ENCODE assay signal across 14 cellular contexts in the genomic region with DNA sequence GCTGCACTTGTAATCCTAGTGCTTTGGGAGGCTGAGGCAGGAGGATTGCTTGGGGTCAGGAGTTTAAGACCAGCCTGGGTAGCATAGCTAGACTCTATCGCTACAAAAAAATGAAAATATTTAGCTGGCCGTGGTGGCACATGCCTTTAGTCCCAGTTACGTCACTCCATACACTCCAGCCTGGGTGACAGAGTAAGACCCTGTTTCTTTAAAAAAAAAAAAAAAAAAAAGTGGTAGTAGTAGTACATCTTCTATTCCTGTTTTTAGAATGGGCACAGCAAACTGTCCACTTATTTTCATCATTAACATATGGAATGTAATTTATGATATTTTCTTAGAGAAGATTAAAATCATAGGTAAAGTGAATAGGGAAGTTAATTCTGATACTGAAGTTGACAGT. TPM values are rescaled to one million over a fixed set of nuclear protein-coding genes. Genes with fewer than 3 reads are reported as not detected.
DNase-seq lines count a peak whose midpoint lies in the region; ATAC-seq and TF ChIP-seq lines count a peak whose summit lies in the region.
"Had no signal": no experiment of that assay in that cellular context is flagged by ENCODE, and none has a peak within 500 bp of the region (broad histone marks: within the 10 kb centered on the region; RNA-seq: fewer than 3 reads in every experiment).

No MANE protein-coding gene starts in this region.

- intact Hi-C loops in left cardiac atrium (cut with DNase I) (loop anchor here in 1 of 2 donors (5.0 kb wide), 1 partner anchor 44 kb away; no protein-coding TSS in a partner anchor), mammary epithelial cell (cut with micrococcal nuclease) (loop anchor here (2.0 kb wide), 5 partner anchors 13 to 155 kb away; no protein-coding TSS in a partner anchor), aorta (cut with DNase I) (loop anchor here (2.0 to 5.0 kb wide), 2 partner anchors 47 to 76 kb away; no protein-coding TSS in a partner anchor)

- H3K4me1 Mint-ChIP-seq in osteocyte (ENCODE audit: unreplicated experiment) = peaks cover 92% of the 10 kb centered on the region
- H3K4me1 Mint-ChIP-seq: CD4-positive, CD25-positive, alpha-beta regulatory T cell had no signal

- in situ Hi-C loops in mammary epithelial cell (cut with MboI; ENCODE audit: low sequenced_read_pairs in 2 of 2) = no loop called here

- CTCF ChIA-PET in mammary epithelial cell (lab: Charles Lee; ENCODE audit: low non-redundant PET) = no interaction called here

- no peaks in the 10 kb centered on the region for H3K27me3 Mint-ChIP-seq in osteocyte (ENCODE audit: unreplicated experiment)

- dilution Hi-C loops in mammary epithelial cell (cut with HindIII; ENCODE audit: low sequenced_read_pairs) = loop anchor here (10.0 kb wide), 1 partner anchor 47 kb away; the partner anchor contains the start of gene TRIO

- H3K4me2 ChIP-seq in mammary epithelial cell (ENCODE audit: insufficient read depth, low read depth, low read length) = peak overlapping the region; percentile 90
- H3K4me2 ChIP-seq: GM23338 had no signal

- 75% methylated on average over 3 of the region's 3 CpGs for WGBS in mammary epithelial cell (ENCODE audit: low coverage, missing lambda C conversion rate)
- 3 to 8% methylated on average over 3 of the region's 3 CpGs for WGBS in aorta, 2 donors

- H3K4me1 ChIP-seq in cardiac muscle cell (ENCODE audit: low read depth) = peaks cover 31% of the 10 kb centered on the region
- H3K4me1 ChIP-seq in mammary epithelial cell (ENCODE audit: insufficient read depth, low read length) = peaks cover 54% of the 10 kb centered on the region
- peaks cover 0 to 5% of the 10 kb centered on the region in 2 donors for H3K4me1 ChIP-seq in aorta (ENCODE audit: control insufficient read depth in 1 of 2, insufficient read depth in 2 of 2, low read length in 2 of 2)

- H3K4me3 ChIP-seq in cardiac muscle cell = no peak overlapping the region
- H3K4me3 ChIP-seq in mammary epithelial cell (replicated peaks in 1 of 3; ENCODE audit: insufficient read depth in 1 of 3, low read depth in 2 of 3, low read length in 3 of 3) = peak overlapping the region in 1 of 3 experiments; percentile 27
- no peak overlapping the region for H3K4me3 ChIP-seq in aorta (ENCODE audit: low read length in 2 of 2)
- H3K4me3 ChIP-seq: GM23338 had no signal

- no peaks in the 10 kb centered on the region for H3K9me3 Mint-ChIP-seq in osteocyte (ENCODE audit: unreplicated experiment)
- H3K9me3 Mint-ChIP-seq: CD4-positive, CD25-positive, alpha-beta regulatory T cell; GM23338 had no signal

- no peaks in the 10 kb centered on the region for H3K27me3 ChIP-seq in cardiac muscle cell
- H3K27me3 ChIP-seq in mammary epithelial cell (ENCODE audit: insufficient read depth, low read length) = no peaks in the 10 kb centered on the region
- H3K27me3 ChIP-seq in aorta (ENCODE audit: control insufficient read depth in 1 of 2, insufficient read depth in 2 of 2, low read length in 1 of 2) = no peaks in the 10 kb centered on the region

- no peak overlapping the region for H2AFZ ChIP-seq in mammary epithelial cell (ENCODE audit: low read depth, low read length)
- H2AFZ ChIP-seq: GM23338 had no signal

- H4K20me1 ChIP-seq in mammary epithelial cell (ENCODE audit: insufficient read depth, low read length) = no peaks in the 10 kb centered on the region

- H3K79me2 ChIP-seq in mammary epithelial cell (ENCODE audit: insufficient read depth, low read length) = peaks cover 94% of the 10 kb centered on the region

- H3K9me3 ChIP-seq in cardiac muscle cell (ENCODE audit: low read depth) = no peaks in the 10 kb centered on the region
- no peaks in the 10 kb centered on the region for H3K9me3 ChIP-seq in mammary epithelial cell (replicated peaks; ENCODE audit: insufficient read depth, low read length)
- no peaks in the 10 kb centered on the region for H3K9me3 ChIP-seq in aorta (ENCODE audit: control insufficient read depth, low read length)

- peak overlapping the region; percentile 54 for H3K9ac ChIP-seq in mammary epithelial cell (ENCODE audit: insufficient read depth, low read length)

- DNase-seq in cardiac muscle cell (ENCODE audit: low read depth in 1 of 2, low spot score in 1 of 2) (no peak), left cardiac atrium (no peak), mammary epithelial cell (no peak), osteocyte (ENCODE audit: extremely low spot score, unreplicated experiment) (no peak), aorta (no peak), NCI-H748 treated with DMSO at 0.1 percent for 48 hours (lab: John Stamatoyannopoulos, UW) (no peak), retina (no peak)
- DNase-seq in stimulated activated CD4-positive, alpha-beta T cell treated with anti-CD3 and anti-CD28 coated beads, Interleukin-1b, Interleukin-23, amount 100 ng/mL, for 48 hours = no peak
- DNase-seq: activated CD8-positive, alpha-beta T cell treated with anti-CD3 and anti-CD28 coated beads, Interleukin-2, amount 10 ng/mL, durations not matched to agents 7 days and 5 days; CD4-positive, CD25-positive, alpha-beta regulatory T cell; kidney glomerular epithelial cell; NCI-H1694 treated with DMSO at 0.1 percent for 48 hours; stimulated activated CD4-positive, alpha-beta T cell treated with anti-CD3 and anti-CD28 coated beads, Interleukin-15, amount 100 ng/mL, for 24 hours had no signal

- H3K36me3 ChIP-seq in cardiac muscle cell = no peaks in the 10 kb centered on the region
- no peaks in the 10 kb centered on the region for H3K36me3 ChIP-seq in mammary epithelial cell (ENCODE audit: insufficient read depth, low read length)
- no peaks in the 10 kb centered on the region for H3K36me3 ChIP-seq in aorta (ENCODE audit: control insufficient read depth in 1 of 2, insufficient read depth in 2 of 2, low read length in 1 of 2)

- TF ChIP-seq CTCF in cardiac muscle cell (IDR thresholded peaks at IDR 0.05; ENCODE audit: low read depth, low read length) = no peak
- TF ChIP-seq CTCF in mammary epithelial cell (conservative IDR thresholded peaks at IDR 0.05 in 1 of 2, IDR thresholded peaks at IDR 0.05 in 1 of 2; ENCODE audit: extremely low read depth in 1 of 2, insufficient read depth in 1 of 2, low read depth in 1 of 2, low read length in 2 of 2) = no peak
- no peak for TF ChIP-seq CTCF in osteocyte (IDR thresholded peaks at IDR 0.05)

- ATAC-seq in left cardiac atrium (no peak), aorta (ENCODE audit: low FRiP score) (no peak)
- ATAC-seq: activated CD8-positive, alpha-beta T cell treated with anti-CD3 and anti-CD28 coated beads, Interleukin-2, amount 10 ng/mL, durations not matched to agents 7 days and 5 days; GM23338 had no signal

- no TSS peak for BruUV-seq in mammary epithelial cell (replicated peaks; lab: Mats Ljungman, UMichigan)

- H3K4me3 Mint-ChIP-seq in osteocyte (ENCODE audit: unreplicated experiment) = no peak overlapping the region
- H3K4me3 Mint-ChIP-seq: activated CD8-positive, alpha-beta T cell treated with anti-CD3 and anti-CD28 coated beads, Interleukin-2, amount 10 ng/mL, durations not matched to agents 7 days and 5 days; CD4-positive, CD25-positive, alpha-beta regulatory T cell; GM23338 had no signal

- no peaks in the 10 kb centered on the region for H3K36me3 Mint-ChIP-seq in osteocyte (ENCODE audit: unreplicated experiment)
- H3K36me3 Mint-ChIP-seq: CD4-positive, CD25-positive, alpha-beta regulatory T cell had no signal

- H3K27ac ChIP-seq in cardiac muscle cell (peak overlapping the region; percentile 79), mammary epithelial cell (ENCODE audit: insufficient read depth, low read depth, low read length) (peak overlapping the region; percentile 83), aorta (ENCODE audit: low read depth in 1 of 2, low read length in 2 of 2) (peak overlapping the region; percentile 77 to 87)

- peak overlapping the region; percentile 96 for H3K27ac Mint-ChIP-seq in osteocyte (ENCODE audit: unreplicated experiment)
- H3K27ac Mint-ChIP-seq: activated CD8-positive, alpha-beta T cell treated with anti-CD3 and anti-CD28 coated beads, Interleukin-2, amount 10 ng/mL, durations not matched to agents 7 days and 5 days; CD4-positive, CD25-positive, alpha-beta regulatory T cell had no signal

RNA-seq across cellular contexts. Expression of gene TRIO, which starts 48.2 kb away (rescaled TPM):
- total RNA-seq in cardiac muscle cell = 74.3 and 104 TPM in 2 replicates
- 15.5 and 22.0 TPM in 2 replicates for polyA plus RNA-seq in cardiac muscle cell
- total RNA-seq in left cardiac atrium = 10 to 100 TPM; 50.4 to 60.8 TPM
- total RNA-seq in mammary epithelial cell = 100 to 1,000 TPM; 160 to 219 TPM
- 52.8 TPM for polyA plus RNA-seq in mammary epithelial cell
- polyA minus RNA-seq in mammary epithelial cell = 319 TPM
- total RNA-seq in osteocyte = 336 and 341 TPM in 2 replicates
- total RNA-seq in aorta = 100 to 1,000 TPM; 346 to 374 TPM
- polyA plus RNA-seq in aorta = 10 to 100 TPM; 22.0 to 36.7 TPM
